Comparison of ENCODE assay signal across 23 cellular contexts in genomic region chr16:55651841-55652824, GRCh38. TPM values are rescaled to one million over a fixed set of nuclear protein-coding genes. Genes with fewer than 3 reads are reported as not detected.
"Had no signal": no experiment of that assay in that cellular context is flagged by ENCODE, and none has a peak within 500 bp of the region (broad histone marks: within the 10 kb centered on the region; RNA-seq: fewer than 3 reads in every experiment).

No MANE protein-coding gene starts in this region.

- ATAC-seq: activated CD4-positive, alpha-beta T cell treated with anti-CD3 and anti-CD28 coated beads for 36 hours; effector memory CD8-positive, alpha-beta T cell; mucosa of descending colon; stimulated activated naive B cell treated with anti-CD40 and anti-IgM and Interleukin-4, amounts not matched to agents 10 μg/mL and 1 μg/mL and 100 μg/mL, for 72 hours; upper lobe of right lung; WTC11 had no signal

- H3K27ac ChIP-seq: esophagus muscularis mucosa, sigmoid colon, upper lobe of right lung had no signal

- H3K36me3 ChIP-seq: esophagus muscularis mucosa, sigmoid colon, upper lobe of right lung had no signal

- H3K9me3 ChIP-seq: esophagus muscularis mucosa, mucosa of descending colon, sigmoid colon, upper lobe of right lung had no signal

- H3K4me3 ChIP-seq: esophagus muscularis mucosa, mucosa of descending colon, sigmoid colon, smooth muscle cell, upper lobe of right lung had no signal

- H3K4me2 ChIP-seq: smooth muscle cell had no signal

- DNase-seq: activated CD4-positive, alpha-beta T cell treated with anti-CD3 and anti-CD28 coated beads for 36 hours; activated CD4-positive, alpha-beta T cell treated with anti-CD3 and anti-CD28 coated beads, Interleukin-2, amount 50 U/mL, for 4 hours; activated naive CD4-positive, alpha-beta T cell treated with Interleukin-2 at 50 U/mL for 16 hours; activated naive CD8-positive, alpha-beta T cell treated with anti-CD3 and anti-CD28 coated beads for 36 hours; activated T-cell treated with anti-CD3 and anti-CD28 coated beads, Interleukin-2, amount 50 U/mL, for 48 hours; effector memory CD8-positive, alpha-beta T cell; hippocampal formation; mucosa of descending colon; occipital lobe; posterior cingulate gyrus; sigmoid colon; stimulated activated CD4-positive, alpha-beta T cell treated with anti-CD3 and anti-CD28 coated beads, Interleukin-15, amount 100 ng/mL, for 24 hours; stimulated activated CD8-positive, alpha-beta memory T cell treated with anti-CD3 and anti-CD28 coated beads, Interleukin-4, amount 100 ng/mL, for 48 hours; stimulated activated naive B cell treated with anti-CD40 and anti-IgM and Interleukin-4, amounts not matched to agents 10 μg/mL and 1 μg/mL and 100 μg/mL, for 72 hours; upper lobe of right lung had no signal

RNA-seq across cellular contexts. Expression of gene SLC6A2, which starts 3.7 kb away (rescaled TPM):
- total RNA-seq: activated CD4-positive, alpha-beta T cell treated with anti-CD3 and anti-CD28 coated beads for 36 hours; activated CD8-positive, alpha-beta memory T cell treated with anti-CD3 and anti-CD28 coated beads for 36 hours; activated naive CD8-positive, alpha-beta T cell treated with anti-CD3 and anti-CD28 coated beads for 36 hours; astrocyte; occipital lobe; renal cortical epithelial cell; T-helper 2 cell treated with Interferon-gamma antibody and Interleukin-4, amounts not matched to agents 100 ng/mL and 5 ng/mL, for 36 hours; upper lobe of right lung had no signal
- polyA plus RNA-seq: neural cell had no signal
